In genomic region chr15:98232761-98233160, GRCh38 we compare ENCODE assay signal across 15 cellular contexts.
"Had no signal": no experiment of that assay in that cellular context is flagged by ENCODE, and none has a peak within 500 bp of the region (broad histone marks: within the 10 kb centered on the region; RNA-seq: fewer than 3 reads in every experiment).

No MANE protein-coding gene starts in this region.

- H3K27me3 ChIP-seq: neural progenitor cell, ovary had no signal

- H3K4me3 ChIP-seq: coronary artery, mucosa of descending colon, neural progenitor cell, ovary had no signal

- H3K4me1 ChIP-seq: neural progenitor cell had no signal

- H3K9me3 ChIP-seq: mucosa of descending colon, ovary had no signal

- H3K36me3 ChIP-seq: neural progenitor cell, ovary had no signal

- DNase-seq: effector CD4-positive, alpha-beta T cell; endodermal cell; kidney; left cardiac atrium; mucosa of descending colon; natural killer cell; nucleus accumbens; ovary; right cardiac atrium; small intestine; stimulated activated CD4-positive, alpha-beta T cell treated with anti-CD3 and anti-CD28 coated beads, Interleukin-12 subunit alpha, Interleukin-12 subunit beta, amount 100 ng/mL, for 4 hours; stimulated activated naive CD4-positive, alpha-beta T cell treated with Interleukin-2 at 50 U/mL for 16 hours; trophoblast cell had no signal

- ATAC-seq: left cardiac atrium, mucosa of descending colon, natural killer cell, right cardiac atrium had no signal

- H3K27ac ChIP-seq: coronary artery, neural progenitor cell, ovary had no signal
